Comparison of ENCODE assay signal across 18 cellular contexts in the genomic region with DNA sequence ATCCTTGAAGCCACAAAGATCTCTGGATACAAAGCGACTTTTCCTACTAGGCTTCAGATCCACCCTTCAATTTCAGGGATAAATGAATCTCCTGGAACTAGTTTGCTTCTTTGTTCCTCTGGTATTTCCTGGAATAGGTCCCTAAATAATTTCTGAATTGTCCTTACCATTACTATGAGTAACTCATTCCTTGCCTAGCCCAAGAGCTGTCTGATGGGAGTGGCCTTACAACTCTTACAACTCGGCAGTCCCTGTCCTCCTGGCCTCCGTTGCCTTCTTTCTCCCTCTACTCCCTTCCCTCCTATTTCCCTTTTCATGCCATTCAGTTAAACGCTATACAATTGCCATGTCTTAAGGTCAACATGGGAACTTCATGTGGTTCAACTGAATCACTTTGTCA.
DNase-seq lines count a peak whose midpoint lies in the region; ATAC-seq and TF ChIP-seq lines count a peak whose summit lies in the region.
"Had no signal": no experiment of that assay in that cellular context is flagged by ENCODE, and none has a peak within 500 bp of the region (broad histone marks: within the 10 kb centered on the region; RNA-seq: fewer than 3 reads in every experiment).

No MANE protein-coding gene starts in this region.

- peaks cover 3% of the 10 kb centered on the region for H3K36me3 ChIP-seq in left ventricle myocardium inferior
- H3K36me3 ChIP-seq in adipocyte (ENCODE audit: control insufficient read depth, insufficient read depth, low read length, severe bottlenecking), result no peaks in the 10 kb centered on the region
- no peaks in the 10 kb centered on the region for H3K36me3 ChIP-seq in mucosa of descending colon (ENCODE audit: low read depth)
- H3K36me3 ChIP-seq in testis (ENCODE audit: low read depth, missing control alignments), result no peaks in the 10 kb centered on the region
- H3K36me3 ChIP-seq in neuronal stem cell (replicated peaks in 1 of 2; ENCODE audit: control insufficient read depth in 2 of 2, insufficient read depth in 2 of 2, low read length in 2 of 2), result no peaks in the 10 kb centered on the region

- H3K14ac ChIP-seq in neuronal stem cell (ENCODE audit: low read length), result no peak overlapping the region

- H3K4me1 ChIP-seq in left ventricle myocardium inferior (peaks cover 46% of the 10 kb centered on the region), adipocyte (ENCODE audit: control insufficient read depth, insufficient read depth, low read length) (peaks cover 12% of the 10 kb centered on the region), mucosa of descending colon (ENCODE audit: low read depth) (no peaks in the 10 kb centered on the region), testis (peaks cover 24% of the 10 kb centered on the region), neuronal stem cell (ENCODE audit: control insufficient read depth in 2 of 2, insufficient read depth in 1 of 2, low read depth in 1 of 2, low read length in 2 of 2) (peaks cover 0 to 5% of the 10 kb centered on the region in 2 donors)

- WGBS in testis, 2 donors, result 50 to 67% methylated on average over 4 of the region's 4 CpGs
- WGBS in neuronal stem cell (ENCODE audit: extremely low coverage in 2 of 2, insufficient read length in 2 of 2, insufficient replicate concordance in 1 of 2), 2 donors, result no CpG with 5 or more reads among the region's 4 CpGs

- no peak overlapping the region for H4K8ac ChIP-seq in neuronal stem cell (ENCODE audit: low read depth, low read length)

- H3K18ac ChIP-seq in neuronal stem cell (ENCODE audit: low read length), result no peak overlapping the region

- H2AK5ac ChIP-seq in neuronal stem cell (ENCODE audit: low read depth, low read length), result no peak overlapping the region

- TF ChIP-seq CTCF in left ventricle myocardium inferior (IDR thresholded peaks at IDR 0.05; ENCODE audit: borderline replicate concordance) (no peak), mucosa of descending colon (IDR thresholded peaks at IDR 0.05) (no peak), testis (IDR thresholded peaks at IDR 0.05) (no peak)

- intact Hi-C loops in left ventricle myocardium inferior (cut with micrococcal nuclease) (loop anchor here (10.0 kb wide), 1 partner anchor 62 kb away; no protein-coding TSS in a partner anchor), Right ventricle myocardium superior (cut with DNase I) (no loop called here), mucosa of descending colon (cut with DNase I, micrococcal nuclease) (no loop called here), testis (cut with DNase I; ENCODE audit: low total_unique reads) (loop anchor here (10.0 kb wide), 1 partner anchor 122 kb away; no protein-coding TSS in a partner anchor)

- no peak overlapping the region for H2AFZ ChIP-seq in neuronal stem cell (ENCODE audit: low read length)

- no peak overlapping the region for H4K91ac ChIP-seq in neuronal stem cell (ENCODE audit: low read depth, low read length, poor library complexity)

- no peak overlapping the region for H3K4me2 ChIP-seq in neuronal stem cell (ENCODE audit: insufficient read depth, low read length, poor library complexity, severe bottlenecking)

- H2BK12ac ChIP-seq in neuronal stem cell (ENCODE audit: low read length), result no peak overlapping the region

- DNase-seq in left ventricle myocardium inferior (no peak), Right ventricle myocardium superior (no peak), adipocyte (ENCODE audit: low read depth) (no peak), mucosa of descending colon (no peak), testis (no peak), neuronal stem cell (ENCODE audit: low spot score) (no peak), occipital lobe (lab: John Stamatoyannopoulos, UW) (no peak)
- DNase-seq: H7, HFFc6, Karpas-422, NCI-H1417 treated with DMSO at 0.1 percent for 48 hours, NCI-H187 treated with DMSO at 0.1 percent for 48 hours, NCI-H2227 treated with DMSO at 0.1 percent for 48 hours, NCI-H82, OCI-M1, RPMI8226 had no signal

- H2BK5ac ChIP-seq in neuronal stem cell (ENCODE audit: low read length), result no peak overlapping the region

- ATAC-seq in Right ventricle myocardium superior (ENCODE audit: poor library complexity), result no peak
- ATAC-seq in mucosa of descending colon, result peak; percentile 56
- ATAC-seq in HG03108 (IDR thresholded peaks at IDR 0.05; ENCODE audit: unreplicated experiment), result no peak

- H3K4me3 ChIP-seq in left ventricle myocardium inferior (no peak overlapping the region), adipocyte (ENCODE audit: low read length) (no peak overlapping the region), mucosa of descending colon (no peak overlapping the region), testis (no peak overlapping the region), neuronal stem cell (ENCODE audit: low read length in 2 of 2) (no peak overlapping the region)

- H3K27ac ChIP-seq in left ventricle myocardium inferior (replicated peaks) (peak overlapping the region; percentile 95), testis (peak overlapping the region; percentile 75 to 76), neuronal stem cell (replicated peaks; ENCODE audit: low read length) (no peak overlapping the region)
- H3K27ac ChIP-seq: C4-2B had no signal

- no peak overlapping the region for H3K23ac ChIP-seq in neuronal stem cell (ENCODE audit: low read depth, low read length, poor library complexity)

- H2BK120ac ChIP-seq in neuronal stem cell (ENCODE audit: low read depth, low read length), result no peak overlapping the region

- H3K9me3 ChIP-seq in left ventricle myocardium inferior (replicated peaks) (peaks cover 32% of the 10 kb centered on the region), adipocyte (ENCODE audit: control insufficient read depth, low read length) (peaks cover 19% of the 10 kb centered on the region), mucosa of descending colon (no peaks in the 10 kb centered on the region), testis (no peaks in the 10 kb centered on the region), neuronal stem cell (replicated peaks in 1 of 2; ENCODE audit: control insufficient read depth in 2 of 2, insufficient read depth in 1 of 2, low read depth in 1 of 2, low read length in 2 of 2) (peaks cover 0 to 2% of the 10 kb centered on the region in 2 donors)

- H3K27me3 ChIP-seq in left ventricle myocardium inferior (ENCODE audit: low read depth) (no peaks in the 10 kb centered on the region), adipocyte (replicated peaks; ENCODE audit: control insufficient read depth, insufficient read depth, low read length) (peaks cover 6% of the 10 kb centered on the region), testis (no peaks in the 10 kb centered on the region), neuronal stem cell (ENCODE audit: control insufficient read depth in 3 of 3, insufficient read depth in 3 of 3, low read depth in 1 of 3, low read length in 3 of 3) (no peaks in the 10 kb centered on the region)

- no peak for TF ChIP-seq POLR2A in testis (IDR thresholded peaks at IDR 0.05)

- no peak overlapping the region for H3K4ac ChIP-seq in neuronal stem cell (ENCODE audit: low read length)

- H3K79me1 ChIP-seq in neuronal stem cell (ENCODE audit: low read depth, low read length), result no peaks in the 10 kb centered on the region

- no peak overlapping the region for H2BK15ac ChIP-seq in neuronal stem cell (ENCODE audit: low read length)

- H3K9ac ChIP-seq in adipocyte (ENCODE audit: low read length) (peak overlapping the region; percentile 61), neuronal stem cell (ENCODE audit: low read depth, low read length, poor library complexity) (no peak overlapping the region)

Comparison
In these comparisons a context has a peak if more than half of its experiments do, and no peak if none do; other contexts are left out.
1. intact Hi-C loops: an anchor here in left ventricle myocardium inferior (10.0 kb wide) and testis (10.0 kb wide); none called in Right ventricle myocardium superior and mucosa of descending colon.